ENCODE assay signal across 10 cellular contexts in the genomic region with DNA sequence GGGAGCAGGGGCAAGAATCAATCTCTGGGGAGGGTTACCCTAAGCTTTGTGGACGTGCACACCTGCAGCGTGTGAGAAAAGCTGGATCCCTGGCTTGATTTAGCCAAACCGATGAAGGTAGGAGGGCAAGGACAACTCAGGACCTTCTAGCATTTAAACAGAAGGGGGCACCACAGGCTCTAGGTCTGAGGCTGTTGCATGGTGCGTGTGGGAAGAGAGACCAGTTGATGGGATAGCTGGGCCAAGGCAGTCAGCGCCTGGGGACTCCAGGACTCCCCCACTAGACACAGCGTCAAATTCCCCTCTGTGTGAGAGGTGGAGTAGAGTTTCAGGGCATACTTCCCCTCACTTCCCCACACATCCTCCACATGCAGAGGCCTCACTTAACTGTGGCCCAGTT. TPM values are rescaled to one million over a fixed set of nuclear protein-coding genes. Genes with fewer than 3 reads are reported as not detected.
DNase-seq lines count a peak whose midpoint lies in the region; ATAC-seq and TF ChIP-seq lines count a peak whose summit lies in the region.
"Had no signal": no experiment of that assay in that cellular context is flagged by ENCODE, and none has a peak within 500 bp of the region (broad histone marks: within the 10 kb centered on the region; RNA-seq: fewer than 3 reads in every experiment).

No MANE protein-coding gene starts in this region.

- H3K9ac ChIP-seq in adipocyte (ENCODE audit: low read length): no peak overlapping the region

- POLR2A ChIA-PET in T-cell (lab: Charles Lee) (no interaction called here), RWPE1 (lab: Yijun Ruan, JAX; ENCODE audit: low non-redundant PET) (no interaction called here)

- CTCF ChIA-PET in T-cell (lab: Charles Lee) (no interaction called here), RWPE1 (lab: Yijun Ruan, JAX) (interaction anchor here (0.6 to 1.7 kb wide), 2 partner anchors 9 to 164 kb away, joined by 3 to 5 read pairs; no protein-coding TSS in a partner anchor)

- no peak overlapping the region for H3K27ac ChIP-seq in RWPE1

- no peaks in the 10 kb centered on the region for H3K4me1 ChIP-seq in adipocyte (ENCODE audit: control insufficient read depth, insufficient read depth, low read length)

- H3K9me3 ChIP-seq in adipocyte (ENCODE audit: control insufficient read depth, low read length): no peaks in the 10 kb centered on the region

- H3K27me3 ChIP-seq in adipocyte (replicated peaks; ENCODE audit: control insufficient read depth, insufficient read depth, low read length): peaks cover 68% of the 10 kb centered on the region

- ATAC-seq in HG02885 (IDR thresholded peaks at IDR 0.05; ENCODE audit: poor library complexity, unreplicated experiment): peak; percentile 58
- ATAC-seq in T-cell (replicated peaks in 1 of 4): no peak
- no peak for ATAC-seq in HG02840 (IDR thresholded peaks at IDR 0.05; ENCODE audit: low FRiP score, unreplicated experiment)

- no peak overlapping the region for H3K27ac Mint-ChIP-seq in T-cell

- no peak overlapping the region for H3K4me3 Mint-ChIP-seq in T-cell

- H3K36me3 ChIP-seq in adipocyte (ENCODE audit: control insufficient read depth, insufficient read depth, low read length, severe bottlenecking): no peaks in the 10 kb centered on the region

- no peak for TF ChIP-seq CTCF in RWPE1 (conservative IDR thresholded peaks at IDR 0.05; ENCODE audit: low read depth)

- no peaks in the 10 kb centered on the region for H3K9me3 Mint-ChIP-seq in T-cell

- no peaks in the 10 kb centered on the region for H3K4me1 Mint-ChIP-seq in T-cell

- H3K36me3 Mint-ChIP-seq in T-cell: no peaks in the 10 kb centered on the region

- H3K27me3 Mint-ChIP-seq in T-cell: peaks cover 10 to 14% of the 10 kb centered on the region in 2 donors

- H3K4me3 ChIP-seq in adipocyte (ENCODE audit: low read length): no peak overlapping the region

- DNase-seq in ELF-1 (ENCODE audit: low read depth, low spot score): peak; percentile 78
- DNase-seq in adipocyte (ENCODE audit: low read depth): peak; percentile 2
- peak; percentile 24 to 35 for DNase-seq in lung microvascular endothelial cell (ENCODE audit: low read depth in 2 of 2)
- no peak for DNase-seq in T-cell
- no peak for DNase-seq in stimulated activated CD4-positive, alpha-beta T cell treated with anti-CD3 and anti-CD28 coated beads, Interleukin-4, amount 100 ng/mL, for 4 hours
- no peak for DNase-seq in RWPE1 (ENCODE audit: low spot score)
- DNase-seq: NCI-H748 treated with DMSO at 0.1 percent for 48 hours had no signal

RNA-seq across cellular contexts. Expression of gene GABRQ, which starts 4.3 kb away (rescaled TPM):
- total RNA-seq in lung microvascular endothelial cell (not detected in 2 replicates), T-cell (not detected)
- total RNA-seq: myocyte had no signal

RNA-seq across cellular contexts. Expression of gene MAGEA3, which starts 56.6 kb away (rescaled TPM):
- not detected in 2 replicates for total RNA-seq in lung microvascular endothelial cell
- under 1 TPM in 2 of 5 donors, not detected in 3; 0.28 to 0.33 TPM for total RNA-seq in T-cell
- total RNA-seq: myocyte had no signal

Comparison
In these comparisons a context has a peak if more than half of its experiments do, and no peak if none do; other contexts are left out.
1. DNase-seq: peak in ELF-1 (single experiment), adipocyte (single experiment) and lung microvascular endothelial cell (2 of 2); none in T-cell (0 of 34), stimulated activated CD4-positive, alpha-beta T cell treated with anti-CD3 and anti-CD28 coated beads, Interleukin-4, amount 100 ng/mL, for 4 hours (0 of 2) and RWPE1 (single experiment).